Comparison of ENCODE assay signal across 14 cellular contexts in the genomic region with DNA sequence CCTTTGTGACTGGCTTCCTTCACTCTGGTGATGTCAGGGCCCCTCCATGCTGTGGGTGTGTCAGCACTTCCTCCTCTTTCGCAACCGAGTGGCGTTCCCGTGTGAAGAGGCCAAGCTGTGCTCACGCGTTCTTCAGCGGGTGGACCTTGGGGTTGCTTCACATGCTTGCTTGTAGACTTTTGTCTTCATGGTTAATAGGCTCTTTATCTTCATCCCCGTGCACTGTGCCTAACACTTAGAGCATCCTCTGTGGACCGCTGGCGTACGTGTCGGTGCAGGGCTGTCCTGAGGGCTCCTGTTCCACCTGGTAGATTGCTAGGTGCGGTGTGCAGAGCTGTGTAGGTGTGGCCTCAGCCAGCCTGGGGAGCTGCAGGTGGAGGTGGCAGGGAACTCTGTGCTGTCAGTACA.
DNase-seq lines count a peak whose midpoint lies in the region; ATAC-seq and TF ChIP-seq lines count a peak whose summit lies in the region.
"Had no signal": no experiment of that assay in that cellular context is flagged by ENCODE, and none has a peak within 500 bp of the region (broad histone marks: within the 10 kb centered on the region; RNA-seq: fewer than 3 reads in every experiment).

No MANE protein-coding gene starts in this region.

- H3K27me3 Mint-ChIP-seq in activated T-helper 1 cell treated with anti-CD3 and anti-CD28 coated beads, Interleukin-12 subunit alpha, Interleukin-12 subunit beta, Interleukin-2, Interleukin-4 antibody, amounts not matched to agents 30 ng/mL and 10 ng/mL and 1 ng/mL, durations not matched to agents 14 hours and 24 hours and 36 hours (ENCODE audit: insufficient read depth), result no peaks in the 10 kb centered on the region
- H3K27me3 Mint-ChIP-seq in activated CD8-positive, alpha-beta T cell treated with anti-CD3 and anti-CD28 coated beads, Interleukin-2, amount 10 ng/mL, durations not matched to agents 7 days and 5 days (ENCODE audit: low read depth), result peaks cover 2% of the 10 kb centered on the region

- POLR2A ChIA-PET in activated CD8-positive, alpha-beta T cell treated with anti-CD3 and anti-CD28 coated beads, Interleukin-2, amount 10 ng/mL, durations not matched to agents 7 days and 5 days (lab: Charles Lee), result no interaction called here

- no peak overlapping the region for H2AFZ ChIP-seq in smooth muscle cell (ENCODE audit: low read depth)

- H3K27ac ChIP-seq in transverse colon (peak overlapping the region in 1 of 4 donors; percentile 2), smooth muscle cell (ENCODE audit: low read depth) (no peak overlapping the region)
- H3K27ac ChIP-seq: RWPE1, VCaP had no signal

- H3K27ac Mint-ChIP-seq in activated T-helper 1 cell treated with anti-CD3 and anti-CD28 coated beads, Interleukin-12 subunit alpha, Interleukin-12 subunit beta, Interleukin-2, Interleukin-4 antibody, amounts not matched to agents 30 ng/mL and 10 ng/mL and 1 ng/mL, durations not matched to agents 14 hours and 24 hours and 36 hours, result no peak overlapping the region
- H3K27ac Mint-ChIP-seq in activated CD8-positive, alpha-beta T cell treated with anti-CD3 and anti-CD28 coated beads, Interleukin-2, amount 10 ng/mL, durations not matched to agents 7 days and 5 days, result no peak overlapping the region
- H3K27ac Mint-ChIP-seq: activated naive CD8-positive, alpha-beta T cell treated with anti-CD3 and anti-CD28 coated beads, Interleukin-2, amount 50 U/mL, for 24 hours; dendritic cell treated with granulocyte-macrophage colony-stimulating factor and Interleukin-4, amounts not matched to agents 40 ng/mL and 50 ng/mL, for 4 days had no signal

- in situ Hi-C loops in transverse colon (cut with MboI; ENCODE audit: low pct_ligation_motif_present in 1 of 4, low pct_unique_long_range_greater_than_20kb in 1 of 4, low sequenced_read_pairs in 3 of 4), result no loop called here

- no peak for TF ChIP-seq EP300 in transverse colon (IDR thresholded peaks at IDR 0.05; ENCODE audit: low read depth)

- H3K9me3 ChIP-seq in transverse colon (no peaks in the 10 kb centered on the region), smooth muscle cell (replicated peaks; ENCODE audit: low read depth) (peaks cover 32% of the 10 kb centered on the region)

- H3K27me3 ChIP-seq in transverse colon (no peaks in the 10 kb centered on the region), smooth muscle cell (ENCODE audit: low read depth) (no peaks in the 10 kb centered on the region)

- H3K36me3 ChIP-seq in transverse colon, result no peaks in the 10 kb centered on the region
- no peaks in the 10 kb centered on the region for H3K36me3 ChIP-seq in smooth muscle cell (ENCODE audit: low read depth)

- no peak overlapping the region for H3K4me3 Mint-ChIP-seq in activated T-helper 1 cell treated with anti-CD3 and anti-CD28 coated beads, Interleukin-12 subunit alpha, Interleukin-12 subunit beta, Interleukin-2, Interleukin-4 antibody, amounts not matched to agents 30 ng/mL and 10 ng/mL and 1 ng/mL, durations not matched to agents 14 hours and 24 hours and 36 hours
- no peak overlapping the region for H3K4me3 Mint-ChIP-seq in activated CD8-positive, alpha-beta T cell treated with anti-CD3 and anti-CD28 coated beads, Interleukin-2, amount 10 ng/mL, durations not matched to agents 7 days and 5 days
- H3K4me3 Mint-ChIP-seq: activated naive CD8-positive, alpha-beta T cell treated with anti-CD3 and anti-CD28 coated beads, Interleukin-2, amount 50 U/mL, for 24 hours; dendritic cell treated with granulocyte-macrophage colony-stimulating factor and Interleukin-4, amounts not matched to agents 40 ng/mL and 50 ng/mL, for 4 days had no signal

- no peaks in the 10 kb centered on the region for H3K36me3 Mint-ChIP-seq in activated T-helper 1 cell treated with anti-CD3 and anti-CD28 coated beads, Interleukin-12 subunit alpha, Interleukin-12 subunit beta, Interleukin-2, Interleukin-4 antibody, amounts not matched to agents 30 ng/mL and 10 ng/mL and 1 ng/mL, durations not matched to agents 14 hours and 24 hours and 36 hours (ENCODE audit: low read depth)
- H3K36me3 Mint-ChIP-seq in activated CD8-positive, alpha-beta T cell treated with anti-CD3 and anti-CD28 coated beads, Interleukin-2, amount 10 ng/mL, durations not matched to agents 7 days and 5 days (ENCODE audit: low read depth), result no peaks in the 10 kb centered on the region

- no peak for TF ChIP-seq POLR2A in transverse colon (IDR thresholded peaks at IDR 0.05)

- H3K9me3 Mint-ChIP-seq in activated T-helper 1 cell treated with anti-CD3 and anti-CD28 coated beads, Interleukin-12 subunit alpha, Interleukin-12 subunit beta, Interleukin-2, Interleukin-4 antibody, amounts not matched to agents 30 ng/mL and 10 ng/mL and 1 ng/mL, durations not matched to agents 14 hours and 24 hours and 36 hours, result no peaks in the 10 kb centered on the region
- no peaks in the 10 kb centered on the region for H3K9me3 Mint-ChIP-seq in activated CD8-positive, alpha-beta T cell treated with anti-CD3 and anti-CD28 coated beads, Interleukin-2, amount 10 ng/mL, durations not matched to agents 7 days and 5 days (ENCODE audit: insufficient read depth)
- H3K9me3 Mint-ChIP-seq: activated naive CD8-positive, alpha-beta T cell treated with anti-CD3 and anti-CD28 coated beads, Interleukin-2, amount 50 U/mL, for 24 hours had no signal

- DNase-seq in activated T-helper 1 cell treated with Interleukin-2 at 50 U/mL for 16 hours (ENCODE audit: low read depth) (peak; percentile 26), left lobe of liver (ENCODE audit: low spot score) (peak; percentile 89), transverse colon (peak; percentile 46), GM20000 (ENCODE audit: low spot score) (no peak), NCI-H226 (no peak), smooth muscle cell (lab: John Stamatoyannopoulos, UW; ENCODE audit: unreplicated experiment) (no peak)
- no peak for DNase-seq in activated T-helper 1 cell treated with anti-CD3 and anti-CD28 coated beads, Interleukin-12 subunit alpha, Interleukin-12 subunit beta, Interleukin-2, Interleukin-4 antibody, amounts not matched to agents 30 ng/mL and 10 ng/mL and 1 ng/mL, durations not matched to agents 14 hours and 24 hours and 36 hours (ENCODE audit: low spot score)
- peak; percentile 22 for DNase-seq in activated CD8-positive, alpha-beta T cell treated with anti-CD3 and anti-CD28 coated beads, Interleukin-2, amount 10 ng/mL, durations not matched to agents 7 days and 5 days
- DNase-seq: activated naive CD8-positive, alpha-beta T cell treated with anti-CD3 and anti-CD28 coated beads, Interleukin-2, amount 50 U/mL, for 24 hours; Karpas-422 had no signal

- peaks cover 24% of the 10 kb centered on the region for H3K4me1 Mint-ChIP-seq in activated T-helper 1 cell treated with anti-CD3 and anti-CD28 coated beads, Interleukin-12 subunit alpha, Interleukin-12 subunit beta, Interleukin-2, Interleukin-4 antibody, amounts not matched to agents 30 ng/mL and 10 ng/mL and 1 ng/mL, durations not matched to agents 14 hours and 24 hours and 36 hours (ENCODE audit: low read depth)
- peaks cover 20% of the 10 kb centered on the region for H3K4me1 Mint-ChIP-seq in activated CD8-positive, alpha-beta T cell treated with anti-CD3 and anti-CD28 coated beads, Interleukin-2, amount 10 ng/mL, durations not matched to agents 7 days and 5 days (ENCODE audit: low read depth)

- ATAC-seq in activated CD8-positive, alpha-beta T cell treated with anti-CD3 and anti-CD28 coated beads, Interleukin-2, amount 10 ng/mL, durations not matched to agents 7 days and 5 days, result no peak
- peak; percentile 66 for ATAC-seq in left lobe of liver
- ATAC-seq: activated naive CD8-positive, alpha-beta T cell treated with anti-CD3 and anti-CD28 coated beads, Interleukin-2, amount 50 U/mL, for 24 hours had no signal

- 66 to 80% methylated on average over 1 to 12 of the region's 13 CpGs for WGBS in transverse colon (ENCODE audit: low coverage in 1 of 2), 2 donors
- 86% methylated on average over 13 of the region's 13 CpGs for WGBS in smooth muscle cell (ENCODE audit: low lambda C conversion rate)

- intact Hi-C loops in activated T-helper 1 cell treated with anti-CD3 and anti-CD28 coated beads, Interleukin-12 subunit alpha, Interleukin-12 subunit beta, Interleukin-2, Interleukin-4 antibody, amounts not matched to agents 30 ng/mL and 10 ng/mL and 1 ng/mL, durations not matched to agents 14 hours and 24 hours and 36 hours (cut with micrococcal nuclease), result loop anchor here (5.0 kb wide), 1 partner anchor 1905 kb away; no protein-coding TSS in a partner anchor
- intact Hi-C loops in transverse colon (cut with DNase I; ENCODE audit: low total_unique reads), result no loop called here

- H3K4me3 ChIP-seq in transverse colon (no peak overlapping the region), smooth muscle cell (no peak overlapping the region)
- H3K4me3 ChIP-seq: lung had no signal

- TF ChIP-seq CTCF in transverse colon (IDR thresholded peaks at IDR 0.05), result no peak
- no peak for TF ChIP-seq CTCF in GM20000 (IDR thresholded peaks at IDR 0.05; ENCODE audit: extremely low read depth, missing control alignments)
- TF ChIP-seq CTCF in smooth muscle cell (IDR thresholded peaks at IDR 0.05; ENCODE audit: borderline replicate concordance, insufficient read depth, poor library complexity, severe bottlenecking), result no peak

- CTCF ChIA-PET in activated CD8-positive, alpha-beta T cell treated with anti-CD3 and anti-CD28 coated beads, Interleukin-2, amount 10 ng/mL, durations not matched to agents 7 days and 5 days (lab: Charles Lee), result no interaction called here

- H3K9ac ChIP-seq in smooth muscle cell (ENCODE audit: low read depth), result no peak overlapping the region

- H3F3A ChIP-seq in smooth muscle cell (ENCODE audit: low read depth), result no peaks in the 10 kb centered on the region

- no peaks in the 10 kb centered on the region for H4K20me1 ChIP-seq in smooth muscle cell (ENCODE audit: low read depth)

- no peak overlapping the region for H3K4me2 ChIP-seq in smooth muscle cell

- no peaks in the 10 kb centered on the region for H3K4me1 ChIP-seq in transverse colon
- H3K4me1 ChIP-seq in smooth muscle cell (ENCODE audit: low read depth), result no peaks in the 10 kb centered on the region

- H3K79me2 ChIP-seq in smooth muscle cell (ENCODE audit: low read depth), result no peaks in the 10 kb centered on the region

Comparison
In these comparisons a context has a peak if more than half of its experiments do, and no peak if none do; other contexts are left out.
1. DNase-seq: peak in activated T-helper 1 cell treated with Interleukin-2 at 50 U/mL for 16 hours (single experiment), activated CD8-positive, alpha-beta T cell treated with anti-CD3 and anti-CD28 coated beads, Interleukin-2, amount 10 ng/mL, durations not matched to agents 7 days and 5 days (single experiment), left lobe of liver (single experiment) and transverse colon (single experiment); none in activated T-helper 1 cell treated with anti-CD3 and anti-CD28 coated beads, Interleukin-12 subunit alpha, Interleukin-12 subunit beta, Interleukin-2, Interleukin-4 antibody, amounts not matched to agents 30 ng/mL and 10 ng/mL and 1 ng/mL, durations not matched to agents 14 hours and 24 hours and 36 hours (single experiment), GM20000 (single experiment), NCI-H226 (single experiment) and smooth muscle cell (single experiment).